ENCODE assay signal across 28 cellular contexts in genomic region chr20:40589581-40589980, GRCh38.
"Had no signal": no experiment of that assay in that cellular context is flagged by ENCODE, and none has a peak within 500 bp of the region (broad histone marks: within the 10 kb centered on the region; RNA-seq: fewer than 3 reads in every experiment).

No MANE protein-coding gene starts in this region.

- H3K4me1 ChIP-seq: ascending aorta had no signal

- ATAC-seq: activated CD8-positive, alpha-beta memory T cell treated with anti-CD3 and anti-CD28 coated beads, Interleukin-2, amount 10 ng/mL, durations not matched to agents 7 days and 5 days; activated CD8-positive, alpha-beta T cell treated with anti-CD3 and anti-CD28 coated beads, Interleukin-2, amount 10 ng/mL, durations not matched to agents 7 days and 5 days; activated naive CD8-positive, alpha-beta T cell treated with anti-CD3 and anti-CD28 coated beads, Interleukin-2, amount 50 U/mL, for 24 hours had no signal

- H3K36me3 ChIP-seq: ascending aorta, cardiac muscle cell had no signal

- H3K4me3 ChIP-seq: ascending aorta, cardiac muscle cell had no signal

- DNase-seq: activated B cell treated with CpG ODN at 0.5 μM for 24 hours; activated CD4-positive, alpha-beta memory T cell treated with anti-CD3 and anti-CD28 coated beads, Interleukin-2, amount 10 ng/mL, durations not matched to agents 7 days and 5 days; activated CD4-positive, alpha-beta T cell treated with anti-CD3 and anti-CD28 coated beads for 48 hours; activated CD4-positive, alpha-beta T cell treated with anti-CD3 and anti-CD28 coated beads, Interleukin-2, amount 10 ng/mL, durations not matched to agents 7 days and 5 days; activated CD4-positive, alpha-beta T cell treated with anti-CD3 and anti-CD28 coated beads, Interleukin-2, amount 50 U/mL, for 48 hours; activated CD4-positive, CD25-positive, alpha-beta regulatory T cell treated with anti-CD3 and anti-CD28 coated beads, Interleukin-2, amount 50 U/mL, for 72 hours; activated CD8-positive, alpha-beta memory T cell treated with anti-CD3 and anti-CD28 coated beads for 24 hours; activated CD8-positive, alpha-beta memory T cell treated with anti-CD3 and anti-CD28 coated beads, Interleukin-2, amount 10 ng/mL, durations not matched to agents 7 days and 5 days; activated CD8-positive, alpha-beta memory T cell treated with anti-CD3 and anti-CD28 coated beads, Interleukin-2, amount 50 U/mL, for 48 hours; activated CD8-positive, alpha-beta T cell treated with anti-CD3 and anti-CD28 coated beads, Interleukin-2, amount 10 ng/mL, durations not matched to agents 7 days and 5 days; activated effector memory CD4-positive, alpha-beta T cell treated with Interleukin-2 at 50 U/mL for 16 hours; activated gamma-delta T cell; activated naive CD4-positive, alpha-beta T cell treated with anti-CD3 and anti-CD28 coated beads, Interleukin-2, amount 10 ng/mL, durations not matched to agents 7 days and 5 days; activated naive CD4-positive, alpha-beta T cell treated with Interleukin-2 at 50 U/mL for 16 hours; activated naive CD8-positive, alpha-beta T cell treated with anti-CD3 and anti-CD28 coated beads, Interleukin-2, amount 10 ng/mL, durations not matched to agents 7 days and 5 days; activated naive CD8-positive, alpha-beta T cell treated with anti-CD3 and anti-CD28 coated beads, Interleukin-2, amount 50 U/mL, for 24 hours; activated T-cell treated with anti-CD3 and anti-CD28 coated beads, Interleukin-2, amount 50 U/mL, for 24 hours; activated T-cell treated with anti-CD3 and anti-CD28 coated beads, Interleukin-2, amount 50 U/mL, for 48 hours; amygdala; anterior cingulate cortex; caudate nucleus; cerebellar nuclear complex; T-helper 1 cell; T-helper 2 cell; T-helper 9 cell had no signal

- H3K27ac ChIP-seq: ascending aorta, cardiac muscle cell, VCaP had no signal

- H3K9me3 ChIP-seq: ascending aorta had no signal

- H3K27me3 ChIP-seq: ascending aorta, cardiac muscle cell had no signal
